In genomic region chr6:113995632-113996031, GRCh38 we compare ENCODE assay signal across 9 cellular contexts. TPM values are rescaled to one million over a fixed set of nuclear protein-coding genes. Genes with fewer than 3 reads are reported as not detected.
DNase-seq lines count a peak whose midpoint lies in the region; ATAC-seq, FAIRE-seq and TF ChIP-seq lines count a peak whose summit lies in the region.
"Had no signal": no experiment of that assay in that cellular context is flagged by ENCODE, and none has a peak within 500 bp of the region (broad histone marks: within the 10 kb centered on the region; RNA-seq: fewer than 3 reads in every experiment).

No MANE protein-coding gene starts in this region.

- H3K9me3 Mint-ChIP-seq in natural killer cell treated with Interleukin-12 subunit alpha and Interleukin-12 subunit beta and Interleukin-15 and Interleukin-18, amount 100 ng/mL, for 72 hours = no peaks in the 10 kb centered on the region

- H3K27ac Mint-ChIP-seq in natural killer cell treated with Interleukin-12 subunit alpha and Interleukin-12 subunit beta and Interleukin-15 and Interleukin-18, amount 100 ng/mL, for 72 hours = peak overlapping the region in 1 of 2 donors; percentile 30

- peaks cover 0 to 2% of the 10 kb centered on the region in 2 donors for H3K4me1 Mint-ChIP-seq in natural killer cell treated with Interleukin-12 subunit alpha and Interleukin-12 subunit beta and Interleukin-15 and Interleukin-18, amount 100 ng/mL, for 72 hours (ENCODE audit: low read depth in 2 of 2)

- no peak for FAIRE-seq in small intestine (lab: Jason Lieb, UNC)
- FAIRE-seq: G401.6 had no signal

- DNase-seq in A673 (ENCODE audit: low spot score) = peak; percentile 55
- DNase-seq in HuH-7 (ENCODE audit: low spot score) = peak; percentile 16
- peak; percentile 80 to 92 for DNase-seq in SW 1271 (lab: John Stamatoyannopoulos, UW)
- peak; percentile 26 to 41 for DNase-seq in heart right ventricle
- DNase-seq in small intestine = peak; percentile 31
- no peak for DNase-seq in natural killer cell treated with Interleukin-12 subunit alpha and Interleukin-12 subunit beta and Interleukin-15 and Interleukin-18, amount 100 ng/mL, for 72 hours (ENCODE audit: low spot score)
- no peak for DNase-seq in KG1 (lab: John Stamatoyannopoulos, UW)
- no peak for DNase-seq in NOMO-1 treated with dmso at 0.1 percent for 144 hours (lab: John Stamatoyannopoulos, UW; ENCODE audit: unreplicated experiment)

- WGBS in heart right ventricle, 2 donors = 9 to 17% methylated on average over 4 of the region's 4 CpGs
- WGBS in small intestine, 3 donors = 6 to 14% (median 11%) methylated on average over 4 of the region's 4 CpGs

- H3K9me3 ChIP-seq in A673 (ENCODE audit: low read depth, low read length, poor library complexity, severe bottlenecking) (no peaks in the 10 kb centered on the region), heart right ventricle (peaks cover 0 to 1% (median 0%) of the 10 kb centered on the region in 11 donors), small intestine (ENCODE audit: control insufficient read depth, low read depth) (no peaks in the 10 kb centered on the region)

- H3K36me3 Mint-ChIP-seq in natural killer cell treated with Interleukin-12 subunit alpha and Interleukin-12 subunit beta and Interleukin-15 and Interleukin-18, amount 100 ng/mL, for 72 hours = no peaks in the 10 kb centered on the region

- H3K36me3 ChIP-seq in A673 (ENCODE audit: insufficient read depth, low read length, poor library complexity, severe bottlenecking) (no peaks in the 10 kb centered on the region), heart right ventricle (no peaks in the 10 kb centered on the region), small intestine (ENCODE audit: control insufficient read depth in 2 of 2, insufficient read depth in 2 of 2, low read length in 2 of 2) (no peaks in the 10 kb centered on the region)

- peak; percentile 91 to 98 (median 94) for ATAC-seq in heart right ventricle
- no peak for ATAC-seq in natural killer cell treated with Interleukin-12 subunit alpha and Interleukin-12 subunit beta and Interleukin-15 and Interleukin-18, amount 100 ng/mL, for 72 hours

- no TSS peak for BruUV-seq in A673 (replicated peaks; lab: Mats Ljungman, UMichigan)

- H3K27ac ChIP-seq in A673 (ENCODE audit: low read depth, low read length, poor library complexity, severe bottlenecking) = no peak overlapping the region
- peak overlapping the region in 4 of 10 donors; percentile 10 to 55 (median 34) for H3K27ac ChIP-seq in heart right ventricle
- no peak overlapping the region for H3K27ac ChIP-seq in small intestine (ENCODE audit: low read depth in 1 of 2, low read length in 1 of 2)

- H3K4me3 Mint-ChIP-seq in natural killer cell treated with Interleukin-12 subunit alpha and Interleukin-12 subunit beta and Interleukin-15 and Interleukin-18, amount 100 ng/mL, for 72 hours = no peak overlapping the region

- TF ChIP-seq CTCF in A673 (conservative IDR thresholded peaks at IDR 0.05; ENCODE audit: low read depth, low read length) (no peak), heart right ventricle (IDR thresholded peaks at IDR 0.05) (peak in 2 of 9 donors; percentile 11 to 13)

- H3K4me1 ChIP-seq in A673 (ENCODE audit: insufficient read depth, low read length, poor library complexity, severe bottlenecking) (no peaks in the 10 kb centered on the region), heart right ventricle (peaks cover 0 to 32% (median 16%) of the 10 kb centered on the region in 9 donors), small intestine (ENCODE audit: control insufficient read depth in 2 of 2, insufficient read depth in 1 of 2, low read depth in 1 of 2, low read length in 1 of 2) (no peaks in the 10 kb centered on the region)

- no peaks in the 10 kb centered on the region for H3K27me3 ChIP-seq in A673 (replicated peaks; ENCODE audit: insufficient read depth, low read depth, low read length, poor library complexity)
- no peaks in the 10 kb centered on the region for H3K27me3 ChIP-seq in heart right ventricle
- peaks cover 0 to 2% of the 10 kb centered on the region in 2 donors for H3K27me3 ChIP-seq in small intestine (ENCODE audit: control insufficient read depth in 2 of 2, insufficient read depth in 2 of 2, low read length in 2 of 2)

- peaks cover 28 to 31% of the 10 kb centered on the region in 2 donors for H3K27me3 Mint-ChIP-seq in natural killer cell treated with Interleukin-12 subunit alpha and Interleukin-12 subunit beta and Interleukin-15 and Interleukin-18, amount 100 ng/mL, for 72 hours

- H3K4me3 ChIP-seq in A673 (ENCODE audit: low read depth, low read length, poor library complexity, severe bottlenecking) (no peak overlapping the region), heart right ventricle (no peak overlapping the region), small intestine (ENCODE audit: low read depth in 1 of 2, low read length in 2 of 2) (no peak overlapping the region)

- CTCF ChIA-PET in A673 (lab: Charles Lee) = interaction anchor here (1.2 to 2.1 kb wide), 2 partner anchors 113 to 309 kb away, joined by 6 to 21 read pairs; no protein-coding TSS in a partner anchor

- POLR2A ChIA-PET in A673 (lab: Charles Lee; ENCODE audit: low non-redundant PET) = no interaction called here

- intact Hi-C loops in A673 (cut with micrococcal nuclease; ENCODE audit: unreplicated experiment) = loop anchor here (1.0 to 2.0 kb wide), 2 partner anchors 113 to 309 kb away; no protein-coding TSS in a partner anchor
- intact Hi-C loops in heart right ventricle (cut with DNase I) = loop anchor here in 5 of 10 donors (2.0 to 10.0 kb wide), 3 partner anchors 109 to 309 kb away; no protein-coding TSS in a partner anchor

RNA-seq across cellular contexts. Expression of gene HDAC2, which starts 24.7 kb away (rescaled TPM):
- total RNA-seq in A673 (2021) = 257 and 266 TPM in 2 replicates
- 10 to 100 TPM; 34.7 to 60.2 (median 46.2) TPM for total RNA-seq in heart right ventricle
- polyA plus RNA-seq in heart right ventricle = 10 to 100 TPM; 23.2 to 47.6 TPM
- polyA plus RNA-seq in small intestine = 10 to 100 TPM; 42.7 to 91.9 (median 46.7) TPM
- total RNA-seq in natural killer cell treated with Interleukin-12 subunit alpha and Interleukin-12 subunit beta and Interleukin-15 and Interleukin-18, amount 100 ng/mL, for 72 hours = 10 to 100 TPM; 60.8 to 72.2 TPM

Comparison
In these comparisons a context has a peak if more than half of its experiments do, and no peak if none do; other contexts are left out.
1. DNase-seq: peak in A673 (single experiment), HuH-7 (single experiment), SW 1271 (2 of 2), heart right ventricle (2 of 2) and small intestine (single experiment); none in natural killer cell treated with Interleukin-12 subunit alpha and Interleukin-12 subunit beta and Interleukin-15 and Interleukin-18, amount 100 ng/mL, for 72 hours (single experiment), KG1 (single experiment) and NOMO-1 treated with dmso at 0.1 percent for 144 hours (single experiment).
2. ATAC-seq: peak in heart right ventricle (8 of 8); none in natural killer cell treated with Interleukin-12 subunit alpha and Interleukin-12 subunit beta and Interleukin-15 and Interleukin-18, amount 100 ng/mL, for 72 hours (0 of 2).